ENCODE assay signal across 8 cellular contexts in the genomic region with DNA sequence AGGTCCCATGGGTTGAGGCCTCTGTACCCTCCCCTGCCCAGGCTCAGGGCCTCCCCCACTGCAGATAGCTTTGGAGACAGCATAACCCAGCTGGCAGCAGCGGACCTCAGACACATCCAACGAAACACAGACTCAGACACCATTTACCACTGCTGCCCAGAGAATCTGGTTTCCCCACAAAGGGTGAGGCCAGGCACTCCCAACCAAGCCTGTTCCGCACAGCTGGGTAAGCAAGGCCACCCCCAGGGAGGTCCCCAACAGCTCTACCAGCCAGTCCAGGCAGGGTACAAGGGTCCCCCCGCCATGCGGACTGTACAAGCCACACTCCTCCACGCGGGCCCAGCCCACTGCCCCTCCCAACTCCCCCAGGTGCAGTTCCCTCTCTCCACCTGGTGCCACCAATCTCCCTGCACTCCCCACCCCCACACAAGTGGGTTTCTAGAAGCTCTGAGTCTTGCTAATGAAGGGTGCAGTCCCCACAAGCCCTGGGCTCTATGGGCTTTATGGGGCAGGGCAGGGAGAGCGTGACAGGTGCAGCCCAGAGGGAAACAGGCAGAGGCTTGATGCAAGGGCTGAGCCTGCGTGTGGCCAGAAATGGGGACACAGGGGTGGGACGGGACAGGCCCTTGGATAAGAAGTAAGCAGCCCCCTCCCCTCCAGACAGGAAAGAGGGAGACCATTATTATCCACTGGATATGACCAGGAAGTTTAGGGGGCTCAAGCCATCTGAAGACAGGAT.
DNase-seq lines count a peak whose midpoint lies in the region; ATAC-seq and TF ChIP-seq lines count a peak whose summit lies in the region.

No MANE protein-coding gene starts in this region.

- ATAC-seq in GM18873 (IDR thresholded peaks at IDR 0.05; ENCODE audit: low FRiP score, unreplicated experiment) (peak; percentile 25), HG02678 (IDR thresholded peaks at IDR 0.05; ENCODE audit: unreplicated experiment) (peak; percentile 46)
- ATAC-seq in stimulated activated naive CD8-positive, alpha-beta T cell treated with anti-CD3 and anti-CD28 coated beads, Interleukin-15, Interleukin-2, amounts not matched to agents 100 U/mL and 50 U/mL, for 24 hours = peak; percentile 58

- CTCF ChIA-PET in RWPE1 (lab: Yijun Ruan, JAX) = interaction anchor here (0.5 to 2.8 kb wide), 4 partner anchors 14 to 643 kb away, joined by 3 to 11 read pairs (median 4); a partner anchor contains a TSS

- no peak for TF ChIP-seq CTCF in RWPE1 (conservative IDR thresholded peaks at IDR 0.05; ENCODE audit: low read depth)

- peak overlapping the region; percentile 89 for H3K27ac ChIP-seq in RWPE1

- POLR2A ChIA-PET in RWPE1 (lab: Yijun Ruan, JAX; ENCODE audit: low non-redundant PET) = no interaction called here

- DNase-seq in RWPE1 (ENCODE audit: low spot score) (no peak), germinal center (ENCODE audit: low spot score) (peak; percentile 60), cerebellar nuclear complex (lab: John Stamatoyannopoulos, UW) (no peak), NCI-H187 treated with DMSO at 0.1 percent for 48 hours (lab: John Stamatoyannopoulos, UW) (no peak), NCI-H510A (lab: John Stamatoyannopoulos, UW) (no peak)
- peak; percentile 61 for DNase-seq in stimulated activated naive CD8-positive, alpha-beta T cell treated with anti-CD3 and anti-CD28 coated beads, Interleukin-15, Interleukin-2, amounts not matched to agents 100 U/mL and 50 U/mL, for 24 hours

Comparison
In these comparisons a context has a peak if more than half of its experiments do, and no peak if none do; other contexts are left out.
1. DNase-seq: peak in germinal center (single experiment) and stimulated activated naive CD8-positive, alpha-beta T cell treated with anti-CD3 and anti-CD28 coated beads, Interleukin-15, Interleukin-2, amounts not matched to agents 100 U/mL and 50 U/mL, for 24 hours (single experiment); none in RWPE1 (single experiment), cerebellar nuclear complex (0 of 2), NCI-H187 treated with DMSO at 0.1 percent for 48 hours (single experiment) and NCI-H510A (single experiment).
2. Peak in every context shown above with its lines, with median percentiles within 50 percentile points of each other: ATAC-seq.